Comparison of ENCODE assay signal across 20 cellular contexts in genomic region chr17:76293106-76293505, GRCh38. TPM values are rescaled to one million over a fixed set of nuclear protein-coding genes. Genes with fewer than 3 reads are reported as not detected.
DNase-seq lines count a peak whose midpoint lies in the region; ATAC-seq, FAIRE-seq and TF ChIP-seq lines count a peak whose summit lies in the region.
"Had no signal": no experiment of that assay in that cellular context is flagged by ENCODE, and none has a peak within 500 bp of the region (broad histone marks: within the 10 kb centered on the region; RNA-seq: fewer than 3 reads in every experiment).

No MANE protein-coding gene starts in this region.

- H3K4me3 Mint-ChIP-seq in activated CD4-positive, alpha-beta T cell treated with anti-CD3 and anti-CD28 coated beads, Interleukin-2, amount 10 ng/mL, durations not matched to agents 24 days and 14 days = no peak overlapping the region
- H3K4me3 Mint-ChIP-seq: CD14-positive monocyte; CD8-positive, alpha-beta T cell; HFFc6 had no signal

- peak; percentile 87 for FAIRE-seq in bronchial epithelial cell (lab: Jason Lieb, UNC)
- FAIRE-seq: GM19239, H54 had no signal

- no peaks in the 10 kb centered on the region for H3K36me3 ChIP-seq in bronchial epithelial cell (ENCODE audit: control insufficient read depth, insufficient read depth, low read length)
- no peaks in the 10 kb centered on the region for H3K36me3 ChIP-seq in upper lobe of right lung

- H3K9me3 ChIP-seq in upper lobe of right lung = no peaks in the 10 kb centered on the region
- H3K9me3 ChIP-seq: BLaER1 had no signal

- TF ChIP-seq CTCF in bronchial epithelial cell (IDR thresholded peaks at IDR 0.05; ENCODE audit: insufficient read depth, low read length, severe bottlenecking) (no peak), upper lobe of right lung (IDR thresholded peaks at IDR 0.05) (no peak)

- ATAC-seq in Right ventricle myocardium superior (ENCODE audit: poor library complexity) = peak; percentile 76
- ATAC-seq in left ventricle myocardium superior = peak; percentile 85
- peak; percentile 18 for ATAC-seq in upper lobe of right lung
- ATAC-seq in GM18498 (IDR thresholded peaks at IDR 0.05; ENCODE audit: unreplicated experiment) = no peak
- ATAC-seq: CD8-positive, alpha-beta T cell; HCT116 had no signal

- intact Hi-C loops in Right ventricle myocardium superior (cut with DNase I) = loop anchor here (10.0 kb wide), 1 partner anchor 278 kb away; no protein-coding TSS in a partner anchor
- intact Hi-C loops in cardiac septum (cut with DNase I) = no loop called here
- intact Hi-C loops in left ventricle myocardium superior (cut with micrococcal nuclease) = no loop called here
- intact Hi-C loops in upper lobe of right lung (cut with DNase I) = no loop called here
- intact Hi-C loops in activated CD4-positive, alpha-beta T cell treated with anti-CD3 and anti-CD28 coated beads, Interleukin-2, amount 10 ng/mL, durations not matched to agents 24 days and 14 days (cut with micrococcal nuclease) = no loop called here

- no peaks in the 10 kb centered on the region for H3K27me3 Mint-ChIP-seq in activated CD4-positive, alpha-beta T cell treated with anti-CD3 and anti-CD28 coated beads, Interleukin-2, amount 10 ng/mL, durations not matched to agents 24 days and 14 days

- H3K4me3 ChIP-seq in bronchial epithelial cell (ENCODE audit: low read depth, low read length) (no peak overlapping the region), upper lobe of right lung (no peak overlapping the region)
- H3K4me3 ChIP-seq: BLaER1, GM23248 had no signal

- DNase-seq in Right ventricle myocardium superior (no peak), cardiac septum (ENCODE audit: low spot score) (no peak), bronchial epithelial cell (ENCODE audit: low read depth) (no peak), left ventricle myocardium superior (peak; percentile 15), upper lobe of right lung (no peak)
- no peak for DNase-seq in activated CD4-positive, alpha-beta T cell treated with anti-CD3 and anti-CD28 coated beads, Interleukin-2, amount 10 ng/mL, durations not matched to agents 24 days and 14 days
- DNase-seq: 8988T; Calu3; CD8-positive, alpha-beta T cell; DMS79 treated with DMSO at 0.1 percent for 48 hours; GF-D8; GM23248; HFFc6 had no signal

- no peaks in the 10 kb centered on the region for H3K4me1 Mint-ChIP-seq in activated CD4-positive, alpha-beta T cell treated with anti-CD3 and anti-CD28 coated beads, Interleukin-2, amount 10 ng/mL, durations not matched to agents 24 days and 14 days
- H3K4me1 Mint-ChIP-seq: CD14-positive monocyte had no signal

- H3K27me3 ChIP-seq in bronchial epithelial cell (ENCODE audit: control insufficient read depth, insufficient read depth, low read length) = no peaks in the 10 kb centered on the region
- H3K27me3 ChIP-seq in upper lobe of right lung = no peaks in the 10 kb centered on the region
- H3K27me3 ChIP-seq: BLaER1 had no signal

- no peaks in the 10 kb centered on the region for H3K9me3 Mint-ChIP-seq in activated CD4-positive, alpha-beta T cell treated with anti-CD3 and anti-CD28 coated beads, Interleukin-2, amount 10 ng/mL, durations not matched to agents 24 days and 14 days
- H3K9me3 Mint-ChIP-seq: CD14-positive monocyte; CD8-positive, alpha-beta T cell; HFFc6 had no signal

- H3K4me1 ChIP-seq in upper lobe of right lung = no peaks in the 10 kb centered on the region

- peaks cover 3% of the 10 kb centered on the region for H3K36me3 Mint-ChIP-seq in activated CD4-positive, alpha-beta T cell treated with anti-CD3 and anti-CD28 coated beads, Interleukin-2, amount 10 ng/mL, durations not matched to agents 24 days and 14 days (ENCODE audit: low read depth)

- H3K27ac Mint-ChIP-seq in activated CD4-positive, alpha-beta T cell treated with anti-CD3 and anti-CD28 coated beads, Interleukin-2, amount 10 ng/mL, durations not matched to agents 24 days and 14 days = no peak overlapping the region
- H3K27ac Mint-ChIP-seq: CD14-positive monocyte; CD8-positive, alpha-beta T cell; HFFc6 had no signal

- no peak overlapping the region for H3K27ac ChIP-seq in upper lobe of right lung
- H3K27ac ChIP-seq: BLaER1, GM23248, HL-60 had no signal

RNA-seq across cellular contexts. Expression of gene QRICH2, which starts 15.0 kb away (rescaled TPM):
- total RNA-seq in Right ventricle myocardium superior (2.6 TPM), cardiac septum (1.8 TPM), bronchial epithelial cell (2.1 and 3.8 TPM in 2 replicates), left ventricle myocardium superior (2.7 TPM), upper lobe of right lung (3.4 TPM)
- 2.2 and 2.5 TPM in 2 replicates for total RNA-seq in activated CD4-positive, alpha-beta T cell treated with anti-CD3 and anti-CD28 coated beads, Interleukin-2, amount 10 ng/mL, durations not matched to agents 24 days and 14 days

RNA-seq across cellular contexts. Expression of gene UBALD2, which starts 28.0 kb away (rescaled TPM):
- total RNA-seq in Right ventricle myocardium superior (28.1 TPM), cardiac septum (22.7 TPM), bronchial epithelial cell (3.4 and 7.3 TPM in 2 replicates), left ventricle myocardium superior (35.4 TPM), upper lobe of right lung (56.7 TPM)
- 184 and 189 TPM in 2 replicates for total RNA-seq in activated CD4-positive, alpha-beta T cell treated with anti-CD3 and anti-CD28 coated beads, Interleukin-2, amount 10 ng/mL, durations not matched to agents 24 days and 14 days

RNA-seq across cellular contexts. Expression of gene RNF157, which starts 52.8 kb away (rescaled TPM):
- 18.5 TPM for total RNA-seq in Right ventricle myocardium superior
- total RNA-seq in cardiac septum = 2.5 TPM
- not detected in 2 replicates for total RNA-seq in bronchial epithelial cell
- 18.0 TPM for total RNA-seq in left ventricle myocardium superior
- total RNA-seq in upper lobe of right lung = 3.8 TPM
- total RNA-seq in activated CD4-positive, alpha-beta T cell treated with anti-CD3 and anti-CD28 coated beads, Interleukin-2, amount 10 ng/mL, durations not matched to agents 24 days and 14 days = 35.0 and 42.4 TPM in 2 replicates
